Comparison of ENCODE assay signal across 8 cellular contexts in the genomic region with DNA sequence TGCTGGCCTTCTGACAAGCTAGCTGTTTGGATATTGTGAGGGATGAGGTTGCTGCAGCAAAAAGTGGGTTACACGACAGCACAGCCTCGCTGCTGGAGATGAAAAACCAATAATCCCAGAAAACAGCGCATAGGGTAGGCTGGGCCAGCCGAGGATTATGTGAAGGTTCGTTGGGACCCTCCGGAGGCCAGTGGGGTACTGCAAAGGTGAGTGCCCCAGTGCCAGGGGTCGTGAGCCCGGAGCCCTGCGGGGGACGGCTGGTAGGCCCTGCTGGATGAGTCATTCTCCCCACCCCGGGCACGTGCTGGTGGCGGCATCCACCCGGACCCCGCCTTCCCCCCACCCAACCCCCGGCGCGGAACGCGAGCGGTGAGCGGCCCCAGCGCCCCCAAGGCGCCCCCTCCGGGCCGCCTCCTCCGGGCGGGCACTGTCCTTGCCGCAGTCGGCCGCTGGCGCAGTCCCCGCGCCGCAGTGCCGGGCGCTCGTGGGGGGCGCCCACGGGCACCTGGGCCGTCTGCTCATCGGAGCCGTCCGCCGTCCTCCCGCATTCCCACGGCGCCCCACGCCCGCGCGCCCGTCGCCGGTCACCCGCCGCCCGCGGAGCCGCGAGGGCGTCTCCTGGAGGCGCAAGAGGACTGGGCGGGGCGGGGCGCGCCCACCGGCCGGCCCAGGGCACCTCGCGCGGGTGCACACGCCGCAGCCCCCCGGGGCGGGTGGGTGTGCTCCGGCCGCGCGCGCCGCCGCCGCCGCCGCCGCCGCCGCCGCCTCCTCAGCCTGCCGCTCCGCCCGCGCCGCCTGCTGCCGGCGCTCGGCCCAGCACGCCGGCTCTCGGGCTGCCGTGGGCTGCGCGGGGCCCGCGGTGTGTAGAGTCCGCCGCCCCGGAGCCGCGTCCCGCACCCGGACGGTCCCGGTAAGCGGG. TPM values are rescaled to one million over a fixed set of nuclear protein-coding genes. Genes with fewer than 3 reads are reported as not detected.
A peak's percentile ranks its signal among the peaks of the same experiment; 100 is the strongest.
DNase-seq lines count a peak whose midpoint lies in the region; TF ChIP-seq lines count a peak whose summit lies in the region.

A gene (plus strand): TSS at position 794 of the 919 bp plus-strand sequence. CDS start 13,014 bp downstream, outside the sequence.

- intact Hi-C loops in head of caudate nucleus (cut with DNase I) = no loop called here
- intact Hi-C loops in posterior vena cava (cut with DNase I) = no loop called here

- POLR2A ChIA-PET in AG04449 (lab: Yijun Ruan, JAX) = no interaction called here

- H3K4me1 ChIP-seq in HAP-1 = no peaks in the 10 kb centered on the region

- peak within 1 kb of the TSS; percentile 20 for H3K4me3 ChIP-seq in AG04449 (ENCODE audit: low read depth, low read length)
- H3K4me3 ChIP-seq in HAP-1 = peak within 1 kb of the TSS; percentile 14

- CTCF ChIA-PET in AG04449 (lab: Yijun Ruan, JAX) = no interaction called here

- TF ChIP-seq CTCF in AG04449 (IDR thresholded peaks at IDR 0.05; ENCODE audit: insufficient read depth, low read length, missing control alignments) = no peak

- peaks cover 61% of the 10 kb centered on the region for H3K27me3 ChIP-seq in HAP-1 (ENCODE audit: low read depth)

- H3K36me3 ChIP-seq in HAP-1 (replicated peaks) = no peaks in the 10 kb centered on the region

- H3K9me3 ChIP-seq in HAP-1 = no peaks in the 10 kb centered on the region

- in situ Hi-C loops in HAP-1 (cut with MboI; ENCODE audit: low sequenced_read_pairs) = no loop called here

- DNase-seq in AG04449 (ENCODE audit: low read depth, low spot score) = no peak
- DNase-seq in HAP-1 (ENCODE audit: low spot score in 2 of 2) = peak in 1 of 2 experiments; percentile 21
- DNase-seq in activated T-cell treated with anti-CD3 and anti-CD28 coated beads for 4 hours = peak; percentile 42
- peak in 33 of 42 donors; percentile 11 to 72 (median 45) for DNase-seq in head of caudate nucleus
- DNase-seq in posterior vena cava (ENCODE audit: low spot score) = peak; percentile 73
- no peak for DNase-seq in SHP77 treated with DMSO at 0.1 percent for 48 hours (lab: John Stamatoyannopoulos, UW)
- DNase-seq in GF-D8 (lab: John Stamatoyannopoulos, UW) = no peak
- DNase-seq in COR-L47 (lab: John Stamatoyannopoulos, UW) = no peak

RNA-seq across cellular contexts. Expression of the gene that starts here (rescaled TPM):
- 1 to 10 TPM in 1 of 2 donors, under 1 TPM in 1; 0.93 to 1.0 TPM for total RNA-seq in posterior vena cava

Comparison
In these comparisons a context has a peak if more than half of its experiments do, and no peak if none do; other contexts are left out.
1. DNase-seq: peak in activated T-cell treated with anti-CD3 and anti-CD28 coated beads for 4 hours (single experiment), head of caudate nucleus (33 of 42) and posterior vena cava (single experiment); none in AG04449 (single experiment), SHP77 treated with DMSO at 0.1 percent for 48 hours (single experiment), GF-D8 (single experiment) and COR-L47 (single experiment).